In genomic region chr7:100049441-100050291, GRCh38 we compare ENCODE assay signal across 8 cellular contexts. TPM values are rescaled to one million over a fixed set of nuclear protein-coding genes. Genes with fewer than 3 reads are reported as not detected.
DNase-seq lines count a peak whose midpoint lies in the region; ATAC-seq, FAIRE-seq and TF ChIP-seq lines count a peak whose summit lies in the region.

Gene ZSCAN21, plus strand, starts transcription at chr7:100049774. Its CDS starts 7,233 bp downstream, at chr7:100057007.

- no peak for FAIRE-seq in kidney (lab: Jason Lieb, UNC)

- no peaks in the 10 kb centered on the region for H3K9me3 ChIP-seq in kidney (ENCODE audit: control insufficient read depth in 1 of 2, low read length in 2 of 2)

- TF ChIP-seq CTCF in AG04449 (IDR thresholded peaks at IDR 0.05; ENCODE audit: insufficient read depth, low read length, missing control alignments) (peak; percentile 25), kidney (IDR thresholded peaks at IDR 0.05; ENCODE audit: borderline replicate concordance, extremely low read depth, insufficient read depth) (peak; percentile 3)

- peak within 1 kb of the TSS; percentile 96 for H3K4me3 ChIP-seq in AG04449 (ENCODE audit: low read depth, low read length)
- H3K4me3 ChIP-seq in kidney (ENCODE audit: low read length in 2 of 2), result peak within 1 kb of the TSS; percentile 88 to 93

- intact Hi-C loops in kidney (cut with DNase I), result no loop called here

- peak; percentile 85 for ATAC-seq in GM18861 (IDR thresholded peaks at IDR 0.05; ENCODE audit: unreplicated experiment)
- peak; percentile 84 for ATAC-seq in HG03108 (IDR thresholded peaks at IDR 0.05; ENCODE audit: unreplicated experiment)

- no peaks in the 10 kb centered on the region for H3K36me3 ChIP-seq in kidney (ENCODE audit: control insufficient read depth in 1 of 2, insufficient read depth in 2 of 2, low read length in 2 of 2)

- DNase-seq in AG04449 (ENCODE audit: low read depth, low spot score) (no peak), NCI-H2227 treated with DMSO at 0.1 percent for 48 hours (lab: John Stamatoyannopoulos, UW) (peak; percentile 84), cerebellar nuclear complex (lab: John Stamatoyannopoulos, UW) (peak; percentile 58 to 62), kidney (peak; percentile 94)
- peak; percentile 85 for DNase-seq in activated CD4-positive, CD25-positive, alpha-beta regulatory T cell treated with anti-CD3 and anti-CD28 coated beads, Interleukin-2, amount 50 U/mL, for 72 hours
- peak; percentile 59 to 76 for DNase-seq in stimulated activated CD4-positive, alpha-beta T cell treated with anti-CD3 and anti-CD28 coated beads, Interleukin-15, amount 100 ng/mL, for 1 hour (ENCODE audit: low read depth in 1 of 2, low spot score in 1 of 2)

- POLR2A ChIA-PET in AG04449 (lab: Yijun Ruan, JAX), result interaction anchor here (0.6 to 1.0 kb wide), 7 partner anchors 9 to 203 kb away, joined by 3 to 4 read pairs (median 3); partner anchors contain the start of gene ZKSCAN1

- peak within 1 kb of the TSS; percentile 99 for H3K27ac ChIP-seq in kidney (ENCODE audit: low read depth in 2 of 2, low read length in 2 of 2)

- H3K4me1 ChIP-seq in kidney (ENCODE audit: control insufficient read depth in 1 of 2, insufficient read depth in 1 of 2, low read depth in 1 of 2, low read length in 2 of 2), result peaks cover 0 to 16% of the 10 kb centered on the region in 2 donors

- CTCF ChIA-PET in AG04449 (lab: Yijun Ruan, JAX), result interaction anchor here (1.2 to 17.4 kb wide), 7 partner anchors 9 to 134 kb away, joined by 4 to 363 read pairs (median 6); no protein-coding TSS in a partner anchor

- H3K9ac ChIP-seq in kidney (ENCODE audit: low read length in 2 of 2), result peak within 1 kb of the TSS; percentile 75 to 91

RNA-seq across cellular contexts. Expression of gene ZSCAN21, which starts in this region (rescaled TPM):
- 12.4 TPM for total RNA-seq in kidney
- polyA plus RNA-seq in kidney (ENCODE audit: insufficient read depth, low read depth, low replicate concordance), result 10.8 TPM
